In genomic region chr7:50304158-50304910, GRCh38 we compare ENCODE assay signal across 8 cellular contexts. TPM values are rescaled to one million over a fixed set of nuclear protein-coding genes. Genes with fewer than 3 reads are reported as not detected.
DNase-seq lines count a peak whose midpoint lies in the region; ATAC-seq and TF ChIP-seq lines count a peak whose summit lies in the region.

TSS of gene IKZF1 (plus strand) at chr7:50304716. CDS start at chr7:50319062, 14,346 bp downstream.

- H4K20me1 ChIP-seq in H9 (ENCODE audit: control insufficient read depth, insufficient read depth, insufficient read length), result no peaks in the 10 kb centered on the region

- H3K14ac ChIP-seq in H9 (ENCODE audit: insufficient read depth, low read length) (no peak within 1 kb of the TSS), trophoblast cell (ENCODE audit: low read length) (no peak within 1 kb of the TSS)

- no peak within 1 kb of the TSS for H3K27ac ChIP-seq in H9 (ENCODE audit: insufficient read length, low read depth, low read length)
- H3K27ac ChIP-seq in trophoblast cell (ENCODE audit: low read depth, low read length), result no peak within 1 kb of the TSS
- H3K27ac ChIP-seq in RWPE1, result no peak within 1 kb of the TSS

- no peak within 1 kb of the TSS for H4K8ac ChIP-seq in H9 (replicated peaks; ENCODE audit: insufficient read length, low read depth, low read length)
- H4K8ac ChIP-seq in trophoblast cell (ENCODE audit: low read depth, low read length), result peak within 1 kb of the TSS; percentile 47

- peak; percentile 46 for DNase-seq in H9
- DNase-seq in NCI-H345 treated with DMSO at 0.1 percent for 48 hours (lab: John Stamatoyannopoulos, UW; ENCODE audit: unreplicated experiment), result peak; percentile 11
- peak; percentile 62 to 80 for DNase-seq in activated T-cell treated with anti-CD3 and anti-CD28 coated beads, Interleukin-2, amount 50 U/mL, for 72 hours
- peak; percentile 94 for DNase-seq in Right ventricle myocardium inferior (ENCODE audit: missing footprints)
- DNase-seq in trophoblast cell, result peak; percentile 30 to 38
- DNase-seq in RWPE1 (ENCODE audit: low spot score), result no peak
- no peak for DNase-seq in hepatic stellate cell (ENCODE audit: low spot score)

- no CpG with 5 or more reads among the region's 102 CpGs for WGBS in H9 (ENCODE audit: extremely low coverage, insufficient read length, low lambda C conversion rate)
- WGBS in trophoblast cell (ENCODE audit: extremely low coverage, insufficient coverage, insufficient read length), result no CpG with 5 or more reads among the region's 102 CpGs

- H3K4ac ChIP-seq in H9 (ENCODE audit: low read depth, low read length), result no peak within 1 kb of the TSS
- no peak within 1 kb of the TSS for H3K4ac ChIP-seq in trophoblast cell (ENCODE audit: low read depth, low read length)

- H3K4me3 ChIP-seq in GM12875 (ENCODE audit: low read depth, low read length) (peak within 1 kb of the TSS; percentile 65), trophoblast cell (ENCODE audit: low read depth, low read length) (peak within 1 kb of the TSS; percentile 85)

- H3K4me3 Mint-ChIP-seq in H9, result peak within 1 kb of the TSS; percentile 66 to 86
- H3K4me3 Mint-ChIP-seq in activated T-cell treated with anti-CD3 and anti-CD28 coated beads, Interleukin-2, amount 50 U/mL, for 72 hours, result peak within 1 kb of the TSS; percentile 94 to 96

- H2AK5ac ChIP-seq in H9 (ENCODE audit: insufficient read length, low read length) (no peak within 1 kb of the TSS), trophoblast cell (ENCODE audit: low read length) (no peak within 1 kb of the TSS)

- H3K4me1 ChIP-seq in H9 (ENCODE audit: insufficient read depth, low read length) (no peaks in the 10 kb centered on the region), trophoblast cell (ENCODE audit: control insufficient read depth in 1 of 2, insufficient read depth in 2 of 2, low read length in 2 of 2) (peaks cover 0 to 8% of the 10 kb centered on the region in 2 experiments)

- H3K18ac ChIP-seq in H9 (ENCODE audit: insufficient read length, low read depth, low read length) (no peak within 1 kb of the TSS), trophoblast cell (ENCODE audit: low read length) (no peak within 1 kb of the TSS)

- H3T11ph ChIP-seq in H9 (ENCODE audit: low read length), result no peak within 1 kb of the TSS

- H2BK12ac ChIP-seq in H9 (ENCODE audit: insufficient read length, low read depth, low read length), result no peak within 1 kb of the TSS
- H2BK12ac ChIP-seq in trophoblast cell (ENCODE audit: low read length), result no peak within 1 kb of the TSS

- CTCF ChIA-PET in RWPE1 (lab: Yijun Ruan, JAX), result interaction anchor here (0.6 kb wide), 1 partner anchor 75 kb away, joined by 5 read pairs; no protein-coding TSS in a partner anchor

- H2BK5ac ChIP-seq in H9 (ENCODE audit: insufficient read length, low read length) (no peak within 1 kb of the TSS), trophoblast cell (ENCODE audit: low read depth, low read length, poor library complexity) (no peak within 1 kb of the TSS)

- H3K79me2 ChIP-seq in H9 (ENCODE audit: insufficient read depth, low read length) (no peaks in the 10 kb centered on the region), trophoblast cell (ENCODE audit: control insufficient read depth, insufficient read depth, low read length, poor library complexity) (no peaks in the 10 kb centered on the region)

- H4K91ac ChIP-seq in H9 (ENCODE audit: insufficient read length, low read depth, low read length) (no peak within 1 kb of the TSS), trophoblast cell (ENCODE audit: low read depth, low read length) (no peak within 1 kb of the TSS)

- H3K27me3 ChIP-seq in H9 (ENCODE audit: insufficient read depth, low read length) (peaks cover 18% of the 10 kb centered on the region; the same call in 1 of the 2 replicates), trophoblast cell (ENCODE audit: insufficient read depth, low read length) (peaks cover 29% of the 10 kb centered on the region)

- no peak within 1 kb of the TSS for H3K56ac ChIP-seq in H9 (ENCODE audit: insufficient read length, low read depth, low read length)

- H3K27ac Mint-ChIP-seq in H9, result no peak within 1 kb of the TSS
- peak within 1 kb of the TSS; percentile 100 for H3K27ac Mint-ChIP-seq in activated T-cell treated with anti-CD3 and anti-CD28 coated beads, Interleukin-2, amount 50 U/mL, for 72 hours

- no peaks in the 10 kb centered on the region; a peak in 1 of 7 replicates for H3K36me3 Mint-ChIP-seq in H9 (ENCODE audit: insufficient read depth in 1 of 3, low read depth in 3 of 3)
- peaks cover 36 to 44% of the 10 kb centered on the region in 2 donors for H3K36me3 Mint-ChIP-seq in activated T-cell treated with anti-CD3 and anti-CD28 coated beads, Interleukin-2, amount 50 U/mL, for 72 hours (ENCODE audit: insufficient read depth in 2 of 2)

- H3K27me3 Mint-ChIP-seq in H9 (ENCODE audit: low read depth), result peaks cover 80% of the 10 kb centered on the region
- H3K27me3 Mint-ChIP-seq in activated T-cell treated with anti-CD3 and anti-CD28 coated beads, Interleukin-2, amount 50 U/mL, for 72 hours (ENCODE audit: low read depth), result no peaks in the 10 kb centered on the region

- peak within 1 kb of the TSS; percentile 32 for H4K12ac ChIP-seq in trophoblast cell (ENCODE audit: low read depth, low read length)

- no peak within 1 kb of the TSS for H3K9ac ChIP-seq in H9 (ENCODE audit: extremely low read depth, insufficient read length, low read length)
- no peak within 1 kb of the TSS for H3K9ac ChIP-seq in trophoblast cell (ENCODE audit: low read length)

- intact Hi-C loops in Right ventricle myocardium inferior (cut with DNase I), result no loop called here

- H3K9me3 Mint-ChIP-seq in H9, result peaks cover 0 to 7% of the 10 kb centered on the region in 2 experiments; a peak in 2 of 5 replicates
- no peaks in the 10 kb centered on the region for H3K9me3 Mint-ChIP-seq in activated T-cell treated with anti-CD3 and anti-CD28 coated beads, Interleukin-2, amount 50 U/mL, for 72 hours

- H4K5ac ChIP-seq in H9 (ENCODE audit: insufficient read length, low read depth, low read length), result no peak within 1 kb of the TSS

- H3K23ac ChIP-seq in H9 (ENCODE audit: insufficient read length, low read depth, low read length) (no peak within 1 kb of the TSS), trophoblast cell (ENCODE audit: low read length) (no peak within 1 kb of the TSS)

- peaks cover 7% of the 10 kb centered on the region for H3K23me2 ChIP-seq in H9 (ENCODE audit: insufficient read length, low read depth, low read length, poor library complexity, severe bottlenecking)

- TF ChIP-seq CTCF in GM12875 (IDR thresholded peaks at IDR 0.05; ENCODE audit: borderline replicate concordance, insufficient read depth, low read depth, low read length), result no peak
- no peak for TF ChIP-seq CTCF in H9 (conservative IDR thresholded peaks at IDR 0.05)
- TF ChIP-seq CTCF in RWPE1 (conservative IDR thresholded peaks at IDR 0.05; ENCODE audit: low read depth), result no peak

- H3K4me1 Mint-ChIP-seq in H9, result peaks cover 15 to 18% of the 10 kb centered on the region in 2 experiments
- H3K4me1 Mint-ChIP-seq in activated T-cell treated with anti-CD3 and anti-CD28 coated beads, Interleukin-2, amount 50 U/mL, for 72 hours (ENCODE audit: low read depth), result peaks cover 62% of the 10 kb centered on the region

- H3K36me3 ChIP-seq in trophoblast cell (ENCODE audit: control insufficient read depth in 1 of 2, insufficient read depth in 2 of 2, low read length in 2 of 2), result no peaks in the 10 kb centered on the region

- no peak within 1 kb of the TSS for H2AFZ ChIP-seq in H9 (ENCODE audit: low read length)
- H2AFZ ChIP-seq in trophoblast cell (ENCODE audit: insufficient read depth, low read length, poor library complexity), result peak within 1 kb of the TSS; percentile 66

- no peak within 1 kb of the TSS for H2BK15ac ChIP-seq in H9 (ENCODE audit: low read depth, low read length)

- H2BK120ac ChIP-seq in H9 (ENCODE audit: low read depth, low read length, poor library complexity, severe bottlenecking) (no peak within 1 kb of the TSS), trophoblast cell (ENCODE audit: insufficient read depth, low read length, poor library complexity) (no peak within 1 kb of the TSS)

- ATAC-seq in activated T-cell treated with anti-CD3 and anti-CD28 coated beads, Interleukin-2, amount 50 U/mL, for 72 hours (replicated peaks in 1 of 2), result peak; percentile 54
- peak; percentile 67 for ATAC-seq in Right ventricle myocardium inferior

- POLR2A ChIA-PET in RWPE1 (lab: Yijun Ruan, JAX; ENCODE audit: low non-redundant PET), result no interaction called here

- no peaks in the 10 kb centered on the region for H3K79me1 ChIP-seq in H9 (ENCODE audit: insufficient read depth, low read depth, low read length, poor library complexity, severe bottlenecking)
- H3K79me1 ChIP-seq in trophoblast cell (ENCODE audit: low read length), result no peaks in the 10 kb centered on the region

- no peaks in the 10 kb centered on the region for H3K9me3 ChIP-seq in H9 (ENCODE audit: control insufficient read depth, low read depth, low read length)
- no peaks in the 10 kb centered on the region for H3K9me3 ChIP-seq in trophoblast cell (ENCODE audit: insufficient read depth, low read depth, low read length)

- H3K4me2 ChIP-seq in H9 (ENCODE audit: insufficient read depth, insufficient read length, low read length) (peak within 1 kb of the TSS; percentile 69), trophoblast cell (ENCODE audit: low read length) (peak within 1 kb of the TSS; percentile 89)

- H2BK20ac ChIP-seq in H9 (ENCODE audit: low read depth, low read length, poor library complexity, severe bottlenecking), result no peak within 1 kb of the TSS

RNA-seq across cellular contexts. Expression of gene IKZF1, which starts in this region (rescaled TPM):
- 0.48 and 0.98 TPM in 2 replicates for total RNA-seq in H9 (2021)
- 100 to 1,000 TPM; 427 to 504 TPM for total RNA-seq in activated T-cell treated with anti-CD3 and anti-CD28 coated beads, Interleukin-2, amount 50 U/mL, for 72 hours
- 3.5 TPM for total RNA-seq in Right ventricle myocardium inferior
- polyA plus RNA-seq in trophoblast cell (2013), result 0.25 and 0.28 TPM in 2 replicates

Comparison
In these comparisons a context has a peak if more than half of its experiments do, and no peak if none do; other contexts are left out.
1. RNA of gene IKZF1 (total RNA-seq): 427 to 504 TPM in activated T-cell treated with anti-CD3 and anti-CD28 coated beads, Interleukin-2, amount 50 U/mL, for 72 hours; 3.5 TPM in Right ventricle myocardium inferior (single experiment) and 0.48 to 0.98 TPM in H9; every median in the first group is over 10 times any median in the second.
2. Peak in DNase-seq and H3K4me2 ChIP-seq in H9; RNA of the gene not detected or under 1 TPM.
3. DNase-seq: peak in NCI-H345 treated with DMSO at 0.1 percent for 48 hours (single experiment), activated T-cell treated with anti-CD3 and anti-CD28 coated beads, Interleukin-2, amount 50 U/mL, for 72 hours (2 of 2), Right ventricle myocardium inferior (single experiment) and trophoblast cell (2 of 2); none in RWPE1 (single experiment) and hepatic stellate cell (single experiment).